5 cellular contexts compared by ENCODE assay signal in genomic region chr21:26307640-26308039, GRCh38.
"Had no signal": no experiment of that assay in that cellular context is flagged by ENCODE, and none has a peak within 500 bp of the region (broad histone marks: within the 10 kb centered on the region; RNA-seq: fewer than 3 reads in every experiment).

No MANE protein-coding gene starts in this region.

- H3K27me3 Mint-ChIP-seq: IgD-negative memory B cell had no signal

- H3K36me3 Mint-ChIP-seq: IgD-negative memory B cell had no signal

- H3K4me3 ChIP-seq: K562 had no signal

- DNase-seq: IMR-90 had no signal

- H3K27ac Mint-ChIP-seq: IgD-negative memory B cell had no signal

- H3K4me1 Mint-ChIP-seq: IgD-negative memory B cell had no signal

- H3K27ac ChIP-seq: HL-60 had no signal

- ATAC-seq: HepG2, K562 had no signal

- H3K4me3 Mint-ChIP-seq: IgD-negative memory B cell had no signal
